ENCODE assay signal across 15 cellular contexts in the genomic region with DNA sequence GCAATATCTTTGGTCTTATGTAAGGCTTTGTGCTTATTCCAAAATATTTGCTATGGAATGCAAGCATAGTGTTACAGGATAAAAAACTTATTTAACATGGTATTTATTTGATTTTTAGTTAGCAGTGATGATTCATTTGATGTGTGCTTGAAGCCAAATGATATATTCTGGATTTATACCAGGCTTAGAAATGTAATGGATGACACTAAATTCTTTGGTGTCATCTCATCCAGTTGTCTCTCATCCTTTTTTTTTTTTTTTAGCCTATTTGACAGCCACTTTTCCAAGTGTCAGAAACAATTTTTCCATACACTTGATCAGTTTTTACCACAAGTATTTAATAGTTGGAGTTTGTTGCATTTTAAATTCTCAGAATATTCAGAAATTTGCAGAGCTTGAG.
"Had no signal": no experiment of that assay in that cellular context is flagged by ENCODE, and none has a peak within 500 bp of the region (broad histone marks: within the 10 kb centered on the region; RNA-seq: fewer than 3 reads in every experiment).

No MANE protein-coding gene starts in this region.

- H3K4me1 Mint-ChIP-seq: activated naive CD8-positive, alpha-beta T cell treated with anti-CD3 and anti-CD28 coated beads, Interleukin-2, amount 50 U/mL, for 24 hours had no signal

- ATAC-seq: activated naive CD8-positive, alpha-beta T cell treated with anti-CD3 and anti-CD28 coated beads, Interleukin-2, amount 50 U/mL, for 24 hours; activated T-helper 17 cell treated with anti-CD3 and anti-CD28 coated beads, Interleukin-2, amount 50 U/mL, for 72 hours; left lobe of liver; pancreas; T-helper 17 cell had no signal

- H3K27me3 Mint-ChIP-seq: activated naive CD8-positive, alpha-beta T cell treated with anti-CD3 and anti-CD28 coated beads, Interleukin-2, amount 50 U/mL, for 24 hours; activated T-helper 17 cell treated with anti-CD3 and anti-CD28 coated beads, Interleukin-2, amount 50 U/mL, for 72 hours; T-helper 17 cell had no signal

- H3K27ac ChIP-seq: ascending aorta, cardiac muscle cell, esophagus muscularis mucosa, pancreas, sigmoid colon, thoracic aorta, WERI-Rb-1 had no signal

- H3K9me3 ChIP-seq: ascending aorta, esophagus muscularis mucosa, pancreas, sigmoid colon, thoracic aorta had no signal

- H3K9me3 Mint-ChIP-seq: activated T-helper 17 cell treated with anti-CD3 and anti-CD28 coated beads, Interleukin-2, amount 50 U/mL, for 72 hours had no signal

- H3K4me1 ChIP-seq: ascending aorta had no signal

- H3K4me3 Mint-ChIP-seq: activated naive CD8-positive, alpha-beta T cell treated with anti-CD3 and anti-CD28 coated beads, Interleukin-2, amount 50 U/mL, for 24 hours; activated T-helper 17 cell treated with anti-CD3 and anti-CD28 coated beads, Interleukin-2, amount 50 U/mL, for 72 hours; T-helper 17 cell had no signal

- H3K36me3 ChIP-seq: ascending aorta, cardiac muscle cell, esophagus muscularis mucosa, pancreas, sigmoid colon, thoracic aorta, WERI-Rb-1 had no signal

- DNase-seq: activated CD4-positive, alpha-beta T cell treated with anti-CD3 and anti-CD28 coated beads, Interleukin-2, amount 50 U/mL, for 48 hours; activated naive CD4-positive, alpha-beta T cell treated with Interleukin-2 at 50 U/mL for 16 hours; activated naive CD8-positive, alpha-beta T cell treated with anti-CD3 and anti-CD28 coated beads, Interleukin-2, amount 50 U/mL, for 24 hours; mammary epithelial cell; pancreas; sigmoid colon; stimulated activated CD4-positive, alpha-beta T cell treated with anti-CD3 and anti-CD28 coated beads, Interleukin-2, amount 100 ng/mL, for 24 hours; T-helper 17 cell; WERI-Rb-1 had no signal

- H3K27ac Mint-ChIP-seq: activated naive CD8-positive, alpha-beta T cell treated with anti-CD3 and anti-CD28 coated beads, Interleukin-2, amount 50 U/mL, for 24 hours; activated T-helper 17 cell treated with anti-CD3 and anti-CD28 coated beads, Interleukin-2, amount 50 U/mL, for 72 hours; T-helper 17 cell had no signal

- H3K27me3 ChIP-seq: ascending aorta, cardiac muscle cell, esophagus muscularis mucosa, pancreas, sigmoid colon had no signal

- H3K4me3 ChIP-seq: ascending aorta, cardiac muscle cell, esophagus muscularis mucosa, pancreas, sigmoid colon, thoracic aorta had no signal
